In the genomic region with DNA sequence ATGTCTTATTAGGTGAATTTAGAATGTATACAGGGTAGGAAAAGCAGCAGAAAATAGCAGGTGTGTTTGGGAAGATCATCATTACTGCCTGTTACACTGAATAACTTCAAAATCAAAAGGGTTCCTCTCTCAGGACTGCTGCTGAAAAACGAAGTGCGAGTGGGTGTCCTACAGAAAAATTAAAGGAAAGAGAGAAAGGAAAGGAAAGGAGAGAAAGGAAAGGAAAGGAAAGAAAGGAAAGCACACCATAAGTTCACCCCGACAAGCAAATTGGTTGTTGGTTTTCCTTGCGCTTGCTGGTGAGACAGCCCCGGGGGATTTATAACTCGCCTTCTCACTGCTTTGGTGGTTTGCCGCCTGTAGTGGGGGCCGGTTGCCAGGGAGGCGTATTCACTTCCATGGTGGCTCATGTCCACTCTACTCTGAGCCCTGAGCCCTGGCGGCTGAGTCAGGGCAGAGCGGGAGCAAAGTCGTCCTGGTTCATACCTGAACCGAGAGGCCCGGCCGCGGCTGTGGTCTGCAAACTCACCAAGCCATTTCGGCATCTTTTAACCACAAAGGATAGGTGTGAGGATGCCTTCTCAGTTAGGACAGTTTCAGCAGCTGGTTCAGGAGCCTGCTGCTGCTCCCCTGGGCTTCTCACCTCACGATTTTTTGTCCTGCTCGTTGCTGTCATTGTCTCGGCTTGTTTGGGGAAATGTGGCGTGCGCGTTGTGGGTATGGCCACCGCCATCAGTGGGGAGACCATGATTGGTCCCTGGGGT, we compare ENCODE assay signal across 10 cellular contexts. TPM values are rescaled to one million over a fixed set of nuclear protein-coding genes. Genes with fewer than 3 reads are reported as not detected.
DNase-seq lines count a peak whose midpoint lies in the region; ATAC-seq and TF ChIP-seq lines count a peak whose summit lies in the region.
"Had no signal": no experiment of that assay in that cellular context is flagged by ENCODE, and none has a peak within 500 bp of the region (broad histone marks: within the 10 kb centered on the region; RNA-seq: fewer than 3 reads in every experiment).

No MANE protein-coding gene starts in this region.

- H3K9me3 ChIP-seq in CD4-positive, alpha-beta memory T cell (ENCODE audit: control insufficient read depth in 1 of 2, low read length in 2 of 2) = no peaks in the 10 kb centered on the region

- H3K4me3 Mint-ChIP-seq in GM23338 (no peak overlapping the region), osteocyte (ENCODE audit: unreplicated experiment) (no peak overlapping the region)
- peak overlapping the region in 1 of 8 donors; percentile 15 for H3K4me3 Mint-ChIP-seq in CD4-positive, alpha-beta memory T cell

- H3K9me2 ChIP-seq in GM23338 (ENCODE audit: insufficient read depth) = no peaks in the 10 kb centered on the region

- H3K27ac Mint-ChIP-seq in GM23338 = no peak overlapping the region; the same call in 1 of the 2 replicates
- no peak overlapping the region for H3K27ac Mint-ChIP-seq in osteocyte (ENCODE audit: unreplicated experiment)
- peak overlapping the region in 1 of 7 donors; percentile 80 for H3K27ac Mint-ChIP-seq in CD4-positive, alpha-beta memory T cell

- H3K36me3 Mint-ChIP-seq in GM23338 (ENCODE audit: low read depth) = no peaks in the 10 kb centered on the region; the same call in 1 of the 3 replicates
- H3K36me3 Mint-ChIP-seq in osteocyte (ENCODE audit: unreplicated experiment) = no peaks in the 10 kb centered on the region
- H3K36me3 Mint-ChIP-seq in CD4-positive, alpha-beta memory T cell = no peaks in the 10 kb centered on the region

- POLR2A ChIA-PET in CD4-positive, alpha-beta memory T cell (lab: Charles Lee; ENCODE audit: partially characterized antibody) = no interaction called here

- DNase-seq in GM23338 (ENCODE audit: low spot score) = peak; percentile 39
- peak; percentile 81 for DNase-seq in osteocyte (ENCODE audit: extremely low spot score, unreplicated experiment)
- no peak for DNase-seq in ecto neural progenitor cell (ENCODE audit: low spot score)
- DNase-seq in NK-92 treated with Interleukin-12 subunit alpha and Interleukin-12 subunit beta, amount 100 ng/mL, for 24 hours (lab: John Stamatoyannopoulos, UW) = no peak
- no peak for DNase-seq in CD4-positive, alpha-beta memory T cell
- no peak for DNase-seq in stimulated activated CD4-positive, alpha-beta T cell treated with anti-CD3 and anti-CD28 coated beads, Interleukin-4, amount 100 ng/mL, for 24 hours
- DNase-seq: cerebellar nuclear complex, retina had no signal

- no peak overlapping the region for H2AFZ ChIP-seq in GM23338

- H3K4me1 Mint-ChIP-seq in GM23338 (peaks cover 10% of the 10 kb centered on the region), osteocyte (ENCODE audit: unreplicated experiment) (peaks cover 9% of the 10 kb centered on the region)
- H3K4me1 Mint-ChIP-seq in CD4-positive, alpha-beta memory T cell = peaks cover 24 to 38% (median 31%) of the 10 kb centered on the region in 4 donors

- no peaks in the 10 kb centered on the region for H3K36me3 ChIP-seq in GM23338 (ENCODE audit: insufficient read depth)
- no peaks in the 10 kb centered on the region for H3K36me3 ChIP-seq in CD4-positive, alpha-beta memory T cell (ENCODE audit: insufficient read depth, low read length)

- H3K27me3 ChIP-seq in GM23338 (ENCODE audit: insufficient read depth) = no peaks in the 10 kb centered on the region
- H3K27me3 ChIP-seq in CD4-positive, alpha-beta memory T cell (ENCODE audit: insufficient read depth, low read length) = no peaks in the 10 kb centered on the region

- no peak overlapping the region for H3K27ac ChIP-seq in GM23338 (ENCODE audit: low read depth)
- no peak overlapping the region for H3K27ac ChIP-seq in CD4-positive, alpha-beta memory T cell (ENCODE audit: low read depth, low read length)

- H3K4me2 ChIP-seq in GM23338 = no peak overlapping the region

- peaks cover 33% of the 10 kb centered on the region; the same call in 1 of the 2 replicates for H4K20me1 ChIP-seq in GM23338 (replicated peaks; ENCODE audit: insufficient read depth)

- H3K4me3 ChIP-seq in GM23338 = no peak overlapping the region
- H3K4me3 ChIP-seq in CD4-positive, alpha-beta memory T cell (ENCODE audit: low read length in 2 of 2) = no peak overlapping the region

- peaks cover 6% of the 10 kb centered on the region for H3K27me3 Mint-ChIP-seq in GM23338 (ENCODE audit: insufficient read depth, low read depth, poor library complexity)
- no peaks in the 10 kb centered on the region for H3K27me3 Mint-ChIP-seq in osteocyte (ENCODE audit: unreplicated experiment)
- no peaks in the 10 kb centered on the region for H3K27me3 Mint-ChIP-seq in CD4-positive, alpha-beta memory T cell

- ATAC-seq in GM18858 (IDR thresholded peaks at IDR 0.05; ENCODE audit: unreplicated experiment) = peak; percentile 81
- peak; percentile 78 for ATAC-seq in GM23338
- peak; percentile 66 for ATAC-seq in HG03520 (IDR thresholded peaks at IDR 0.05; ENCODE audit: unreplicated experiment)

- no peak for TF ChIP-seq CTCF in GM23338 (conservative IDR thresholded peaks at IDR 0.05; ENCODE audit: low read depth in 2 of 2)
- TF ChIP-seq CTCF in osteocyte (IDR thresholded peaks at IDR 0.05) = no peak

- intact Hi-C loops in CD4-positive, alpha-beta memory T cell (cut with micrococcal nuclease) = no loop called here

- H3F3A ChIP-seq in GM23338 (replicated peaks; ENCODE audit: low read depth) = no peaks in the 10 kb centered on the region

- H3K9me3 Mint-ChIP-seq in GM23338 (no peaks in the 10 kb centered on the region), osteocyte (ENCODE audit: unreplicated experiment) (no peaks in the 10 kb centered on the region)
- peaks cover 0 to 2% (median 0%) of the 10 kb centered on the region in 8 donors for H3K9me3 Mint-ChIP-seq in CD4-positive, alpha-beta memory T cell

- CTCF ChIA-PET in CD4-positive, alpha-beta memory T cell (lab: Charles Lee; ENCODE audit: partially characterized antibody) = interaction anchor here (1.1 kb wide), 1 partner anchor 8 kb away, joined by 3 read pairs; no protein-coding TSS in a partner anchor

- peaks cover 28% of the 10 kb centered on the region for H3K79me2 ChIP-seq in GM23338 (replicated peaks; ENCODE audit: insufficient read depth)

- no peaks in the 10 kb centered on the region for H3K4me1 ChIP-seq in GM23338 (ENCODE audit: insufficient read depth)
- H3K4me1 ChIP-seq in CD4-positive, alpha-beta memory T cell (ENCODE audit: insufficient read depth, low read length) = no peaks in the 10 kb centered on the region

TF ChIP-seq in GM23338, 12 proteins besides CTCF, POLR2A, EP300 and RAD21 (continues in another document):
- TF ChIP-seq POLR2AphosphoS5 (IDR thresholded peaks at IDR 0.05; ENCODE audit: low read depth) (no peak), CREB1 (CRISPR knock-in tag; IDR thresholded peaks at IDR 0.05; ENCODE audit: low read depth) (no peak), STAT1 (IDR thresholded peaks at IDR 0.05; ENCODE audit: unreplicated experiment) (no peak), NANOG (IDR thresholded peaks at IDR 0.05; ENCODE audit: borderline replicate concordance) (no peak)
- TF ChIP-seq, protein P1, sequence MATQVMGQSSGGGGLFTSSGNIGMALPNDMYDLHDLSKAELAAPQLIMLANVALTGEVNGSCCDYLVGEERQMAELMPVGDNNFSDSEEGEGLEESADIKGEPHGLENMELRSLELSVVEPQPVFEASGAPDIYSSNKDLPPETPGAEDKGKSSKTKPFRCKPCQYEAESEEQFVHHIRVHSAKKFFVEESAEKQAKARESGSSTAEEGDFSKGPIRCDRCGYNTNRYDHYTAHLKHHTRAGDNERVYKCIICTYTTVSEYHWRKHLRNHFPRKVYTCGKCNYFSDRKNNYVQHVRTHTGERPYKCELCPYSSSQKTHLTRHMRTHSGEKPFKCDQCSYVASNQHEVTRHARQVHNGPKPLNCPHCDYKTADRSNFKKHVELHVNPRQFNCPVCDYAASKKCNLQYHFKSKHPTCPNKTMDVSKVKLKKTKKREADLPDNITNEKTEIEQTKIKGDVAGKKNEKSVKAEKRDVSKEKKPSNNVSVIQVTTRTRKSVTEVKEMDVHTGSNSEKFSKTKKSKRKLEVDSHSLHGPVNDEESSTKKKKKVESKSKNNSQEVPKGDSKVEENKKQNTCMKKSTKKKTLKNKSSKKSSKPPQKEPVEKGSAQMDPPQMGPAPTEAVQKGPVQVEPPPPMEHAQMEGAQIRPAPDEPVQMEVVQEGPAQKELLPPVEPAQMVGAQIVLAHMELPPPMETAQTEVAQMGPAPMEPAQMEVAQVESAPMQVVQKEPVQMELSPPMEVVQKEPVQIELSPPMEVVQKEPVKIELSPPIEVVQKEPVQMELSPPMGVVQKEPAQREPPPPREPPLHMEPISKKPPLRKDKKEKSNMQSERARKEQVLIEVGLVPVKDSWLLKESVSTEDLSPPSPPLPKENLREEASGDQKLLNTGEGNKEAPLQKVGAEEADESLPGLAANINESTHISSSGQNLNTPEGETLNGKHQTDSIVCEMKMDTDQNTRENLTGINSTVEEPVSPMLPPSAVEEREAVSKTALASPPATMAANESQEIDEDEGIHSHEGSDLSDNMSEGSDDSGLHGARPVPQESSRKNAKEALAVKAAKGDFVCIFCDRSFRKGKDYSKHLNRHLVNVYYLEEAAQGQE (IDR thresholded peaks at IDR 0.05; ENCODE audit: unreplicated experiment) = no peak
- TF ChIP-seq, protein P2, sequence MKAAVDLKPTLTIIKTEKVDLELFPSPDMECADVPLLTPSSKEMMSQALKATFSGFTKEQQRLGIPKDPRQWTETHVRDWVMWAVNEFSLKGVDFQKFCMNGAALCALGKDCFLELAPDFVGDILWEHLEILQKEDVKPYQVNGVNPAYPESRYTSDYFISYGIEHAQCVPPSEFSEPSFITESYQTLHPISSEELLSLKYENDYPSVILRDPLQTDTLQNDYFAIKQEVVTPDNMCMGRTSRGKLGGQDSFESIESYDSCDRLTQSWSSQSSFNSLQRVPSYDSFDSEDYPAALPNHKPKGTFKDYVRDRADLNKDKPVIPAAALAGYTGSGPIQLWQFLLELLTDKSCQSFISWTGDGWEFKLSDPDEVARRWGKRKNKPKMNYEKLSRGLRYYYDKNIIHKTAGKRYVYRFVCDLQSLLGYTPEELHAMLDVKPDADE (IDR thresholded peaks at IDR 0.05) = no peak

RNA-seq across cellular contexts. Expression of a gene that starts 26.1 kb away (rescaled TPM):
- 40.6 and 42.5 TPM in 2 replicates for total RNA-seq in GM23338 (2014; rRNA removed; shearing (Covaris generic))
- polyA plus RNA-seq in GM23338 (2016; fragmentation: Nextera tagmentation; extraction: Ambion mirVana) = 5.6 and 5.9 TPM in 2 replicates
- total RNA-seq in osteocyte = 35.0 and 36.4 TPM in 2 replicates
- total RNA-seq in CD4-positive, alpha-beta memory T cell = 10 to 100 TPM; 18.9 to 19.3 TPM
- polyA plus RNA-seq in CD4-positive, alpha-beta memory T cell = 1 to 10 TPM in 1 of 2 donors, under 1 TPM in 1; 0.61 to 2.7 TPM

Comparison
In these comparisons a context has a peak if more than half of its experiments do, and no peak if none do; other contexts are left out.
1. DNase-seq: peak in GM23338 (single experiment) and osteocyte (single experiment); none in ecto neural progenitor cell (single experiment), NK-92 treated with Interleukin-12 subunit alpha and Interleukin-12 subunit beta, amount 100 ng/mL, for 24 hours (single experiment), CD4-positive, alpha-beta memory T cell (0 of 5) and stimulated activated CD4-positive, alpha-beta T cell treated with anti-CD3 and anti-CD28 coated beads, Interleukin-4, amount 100 ng/mL, for 24 hours (single experiment).
2. Peak in every context shown above with its lines, with median percentiles within 50 percentile points of each other: ATAC-seq.